ENCODE assay signal across 8 cellular contexts in genomic region chr1:155005076-155005971, GRCh38. TPM values are rescaled to one million over a fixed set of nuclear protein-coding genes. Genes with fewer than 3 reads are reported as not detected.
DNase-seq lines count a peak whose midpoint lies in the region; ATAC-seq, FAIRE-seq and TF ChIP-seq lines count a peak whose summit lies in the region.

No MANE protein-coding gene starts in this region.

- CTCF ChIA-PET in activated CD4-positive, alpha-beta T cell treated with anti-CD3 and anti-CD28 coated beads, Interleukin-2, amount 10 ng/mL, durations not matched to agents 7 days and 5 days (lab: Charles Lee) = interaction anchor here (1.3 to 13.0 kb wide), 3 partner anchors 9 to 41 kb away, joined by 4 to 184 read pairs (median 46); no protein-coding TSS in a partner anchor

- intact Hi-C loops in right lobe of liver (cut with DNase I) = no loop called here

- H3K27me3 Mint-ChIP-seq in activated CD4-positive, alpha-beta T cell treated with anti-CD3 and anti-CD28 coated beads, Interleukin-2, amount 10 ng/mL, durations not matched to agents 7 days and 5 days = no peaks in the 10 kb centered on the region
- no peaks in the 10 kb centered on the region for H3K27me3 Mint-ChIP-seq in astrocyte (ENCODE audit: low read depth, unreplicated experiment)

- FAIRE-seq in astrocyte (lab: Jason Lieb, UNC) = no peak

- TF ChIP-seq CTCF in astrocyte (IDR thresholded peaks at IDR 0.05; ENCODE audit: insufficient read depth, low read depth, low read length) = no peak
- TF ChIP-seq CTCF in right lobe of liver (IDR thresholded peaks at IDR 0.05) = no peak
- no peak for TF ChIP-seq CTCF in thoracic aorta (IDR thresholded peaks at IDR 0.05)

- H3K36me3 ChIP-seq in astrocyte (ENCODE audit: insufficient read depth, low read length) = no peaks in the 10 kb centered on the region
- no peaks in the 10 kb centered on the region for H3K36me3 ChIP-seq in right lobe of liver
- peaks cover 3% of the 10 kb centered on the region for H3K36me3 ChIP-seq in thoracic aorta

- H3K9me3 Mint-ChIP-seq in activated CD4-positive, alpha-beta T cell treated with anti-CD3 and anti-CD28 coated beads, Interleukin-2, amount 10 ng/mL, durations not matched to agents 7 days and 5 days = no peaks in the 10 kb centered on the region
- no peaks in the 10 kb centered on the region for H3K9me3 Mint-ChIP-seq in astrocyte (ENCODE audit: unreplicated experiment)

- ATAC-seq in right lobe of liver (peak; percentile 19 to 38 (median 38)), thoracic aorta (ENCODE audit: insufficient number of reproducible peaks, low FRiP score, low read depth) (no peak)

- POLR2A ChIA-PET in activated CD4-positive, alpha-beta T cell treated with anti-CD3 and anti-CD28 coated beads, Interleukin-2, amount 10 ng/mL, durations not matched to agents 7 days and 5 days (lab: Charles Lee) = interaction anchor here (0.6 kb wide), 1 partner anchor 1015 kb away, joined by 3 read pairs; no protein-coding TSS in a partner anchor

- H3K4me1 ChIP-seq in astrocyte (ENCODE audit: insufficient read depth, low read length) (peaks cover 20% of the 10 kb centered on the region), right lobe of liver (peaks cover 0 to 59% (median 26%) of the 10 kb centered on the region in 4 donors), thoracic aorta (ENCODE audit: control insufficient read depth in 1 of 2, low read depth in 2 of 2) (peaks cover 45 to 51% of the 10 kb centered on the region in 2 donors)

- no peaks in the 10 kb centered on the region for H3K9me3 ChIP-seq in astrocyte (ENCODE audit: insufficient read depth, low read depth, low read length)
- H3K9me3 ChIP-seq in right lobe of liver = no peaks in the 10 kb centered on the region
- H3K9me3 ChIP-seq in thoracic aorta = no peaks in the 10 kb centered on the region

- H3K27me3 ChIP-seq in astrocyte (ENCODE audit: insufficient read depth, low read length) = no peaks in the 10 kb centered on the region
- H3K27me3 ChIP-seq in right lobe of liver = no peaks in the 10 kb centered on the region
- no peaks in the 10 kb centered on the region for H3K27me3 ChIP-seq in thoracic aorta (replicated peaks; ENCODE audit: insufficient read depth)

- TF ChIP-seq POLR2A in right lobe of liver (IDR thresholded peaks at IDR 0.05) = peak; percentile 40

- H3K9ac ChIP-seq in astrocyte (ENCODE audit: low read length) = peak overlapping the region; percentile 86

- peak overlapping the region; percentile 91 for H3K27ac Mint-ChIP-seq in activated CD4-positive, alpha-beta T cell treated with anti-CD3 and anti-CD28 coated beads, Interleukin-2, amount 10 ng/mL, durations not matched to agents 7 days and 5 days
- peak overlapping the region; percentile 53 for H3K27ac Mint-ChIP-seq in astrocyte (ENCODE audit: unreplicated experiment)

- WGBS in right lobe of liver (ENCODE audit: insufficient coverage, low coverage, low lambda C conversion rate, missing lambda C conversion rate) = 15% methylated on average over 2 of the region's 17 CpGs

- H3K4me3 Mint-ChIP-seq in activated CD4-positive, alpha-beta T cell treated with anti-CD3 and anti-CD28 coated beads, Interleukin-2, amount 10 ng/mL, durations not matched to agents 7 days and 5 days = peak overlapping the region; percentile 58
- peak overlapping the region; percentile 57 for H3K4me3 Mint-ChIP-seq in astrocyte (ENCODE audit: unreplicated experiment)

- H3K79me2 ChIP-seq in astrocyte (ENCODE audit: insufficient read depth, low read length) = peaks cover 53% of the 10 kb centered on the region

- H3K4me1 Mint-ChIP-seq in activated CD4-positive, alpha-beta T cell treated with anti-CD3 and anti-CD28 coated beads, Interleukin-2, amount 10 ng/mL, durations not matched to agents 7 days and 5 days = peaks cover 46% of the 10 kb centered on the region
- peaks cover 10% of the 10 kb centered on the region for H3K4me1 Mint-ChIP-seq in astrocyte (ENCODE audit: low read depth, unreplicated experiment)

- peak overlapping the region; percentile 93 for H3K4me2 ChIP-seq in astrocyte (ENCODE audit: low read length)

- H3K4me3 ChIP-seq in astrocyte (ENCODE audit: insufficient read depth, low read depth, low read length) (no peak overlapping the region), right lobe of liver (peak overlapping the region; percentile 84 to 93 (median 91)), thoracic aorta (peak overlapping the region; percentile 99)

- H3K27ac ChIP-seq in astrocyte (ENCODE audit: low read depth, low read length) (no peak overlapping the region), right lobe of liver (peak overlapping the region; percentile 81 to 95 (median 94)), thoracic aorta (peak overlapping the region; percentile 92 to 99)

- no peak for DNase-seq in activated CD4-positive, alpha-beta T cell treated with anti-CD3 and anti-CD28 coated beads, Interleukin-2, amount 10 ng/mL, durations not matched to agents 7 days and 5 days
- DNase-seq in activated CD4-positive, alpha-beta T cell treated with anti-CD3 and anti-CD28 coated beads, Interleukin-2, amount 50 U/mL, for 4 hours = no peak
- no peak for DNase-seq in astrocyte (ENCODE audit: low read depth)
- DNase-seq in right lobe of liver = peak; percentile 80 to 95 (median 93)
- peak; percentile 33 for DNase-seq in thoracic aorta (ENCODE audit: low spot score)
- no peak for DNase-seq in NCI-H2081 treated with DMSO at 0.1 percent for 48 hours (lab: John Stamatoyannopoulos, UW)
- no peak for DNase-seq in NCI-H82 treated with DMSO at 0.1 percent for 48 hours (lab: John Stamatoyannopoulos, UW; ENCODE audit: unreplicated experiment)
- no peak for DNase-seq in activated CD4-positive, CD25-positive, alpha-beta regulatory T cell treated with anti-CD3 and anti-CD28 coated beads, Interleukin-2, amount 50 U/mL, for 72 hours

- peaks cover 40% of the 10 kb centered on the region for H4K20me1 ChIP-seq in astrocyte (ENCODE audit: insufficient read depth, low read length)

- H3K36me3 Mint-ChIP-seq in activated CD4-positive, alpha-beta T cell treated with anti-CD3 and anti-CD28 coated beads, Interleukin-2, amount 10 ng/mL, durations not matched to agents 7 days and 5 days (ENCODE audit: low read depth) = peaks cover 29% of the 10 kb centered on the region
- H3K36me3 Mint-ChIP-seq in astrocyte (ENCODE audit: low read depth, unreplicated experiment) = peaks cover 6% of the 10 kb centered on the region

- no peak overlapping the region for H2AFZ ChIP-seq in astrocyte (ENCODE audit: low read depth, low read length)

RNA-seq across cellular contexts. Expression of gene ZBTB7B, which starts 2.7 kb away (rescaled TPM):
- total RNA-seq in activated CD4-positive, alpha-beta T cell treated with anti-CD3 and anti-CD28 coated beads, Interleukin-2, amount 10 ng/mL, durations not matched to agents 7 days and 5 days = 100 to 1,000 TPM; 112 to 127 TPM
- total RNA-seq in astrocyte (46.1 and 47.5 TPM in 2 replicates), right lobe of liver (10 to 100 TPM; 35.0 to 83.8 (median 38.8) TPM), thoracic aorta (10 to 100 TPM; 35.3 to 66.3 TPM)

RNA-seq across cellular contexts. Expression of gene LENEP, which starts 11.9 kb away (rescaled TPM):
- total RNA-seq in activated CD4-positive, alpha-beta T cell treated with anti-CD3 and anti-CD28 coated beads, Interleukin-2, amount 10 ng/mL, durations not matched to agents 7 days and 5 days = 1 to 10 TPM in 1 of 2 experiments, under 1 TPM in 1; 0.85 to 1.0 TPM
- total RNA-seq in astrocyte = 0.99 TPM in 1 of 2 replicates, not detected in the other
- total RNA-seq in right lobe of liver = not detected
- not detected for total RNA-seq in thoracic aorta

RNA-seq across cellular contexts. Expression of gene FLAD1, which starts 22.2 kb away (rescaled TPM):
- 10 to 100 TPM; 41.2 to 41.3 TPM for total RNA-seq in activated CD4-positive, alpha-beta T cell treated with anti-CD3 and anti-CD28 coated beads, Interleukin-2, amount 10 ng/mL, durations not matched to agents 7 days and 5 days
- total RNA-seq in astrocyte (46.6 and 51.5 TPM in 2 replicates), right lobe of liver (10 to 100 TPM; 18.3 to 33.1 (median 24.6) TPM), thoracic aorta (10 to 100 TPM; 23.8 to 27.2 TPM)

RNA-seq across cellular contexts. Expression of gene DCST2, which starts 28.3 kb away (rescaled TPM):
- total RNA-seq in activated CD4-positive, alpha-beta T cell treated with anti-CD3 and anti-CD28 coated beads, Interleukin-2, amount 10 ng/mL, durations not matched to agents 7 days and 5 days = under 1 TPM; 0.50 to 0.73 TPM
- 0.34 and 0.36 TPM in 2 replicates for total RNA-seq in astrocyte
- 1 to 10 TPM in 1 of 6 experiments, under 1 TPM in 4, not detected in 1; 0.72 to 1.4 (median 0.81) TPM for total RNA-seq in right lobe of liver
- total RNA-seq in thoracic aorta = under 1 TPM in 1 of 2 donors, not detected in 1; 0.42 TPM

RNA-seq across cellular contexts. Expression of gene DCST1, which starts 28.3 kb away (rescaled TPM):
- not detected for total RNA-seq in activated CD4-positive, alpha-beta T cell treated with anti-CD3 and anti-CD28 coated beads, Interleukin-2, amount 10 ng/mL, durations not matched to agents 7 days and 5 days
- total RNA-seq in astrocyte = not detected in 2 replicates
- not detected for total RNA-seq in right lobe of liver
- not detected for total RNA-seq in thoracic aorta

Comparison
In these comparisons a context has a peak if more than half of its experiments do, and no peak if none do; other contexts are left out.
1. DNase-seq: peak in right lobe of liver (3 of 3) and thoracic aorta (single experiment); none in activated CD4-positive, alpha-beta T cell treated with anti-CD3 and anti-CD28 coated beads, Interleukin-2, amount 10 ng/mL, durations not matched to agents 7 days and 5 days (single experiment), activated CD4-positive, alpha-beta T cell treated with anti-CD3 and anti-CD28 coated beads, Interleukin-2, amount 50 U/mL, for 4 hours (0 of 2), astrocyte (single experiment), NCI-H2081 treated with DMSO at 0.1 percent for 48 hours (single experiment), NCI-H82 treated with DMSO at 0.1 percent for 48 hours (single experiment) and activated CD4-positive, CD25-positive, alpha-beta regulatory T cell treated with anti-CD3 and anti-CD28 coated beads, Interleukin-2, amount 50 U/mL, for 72 hours (single experiment).